ENCODE assay signal across 8 cellular contexts in genomic region chr9:95505676-95506437, GRCh38. TPM values are rescaled to one million over a fixed set of nuclear protein-coding genes. Genes with fewer than 3 reads are reported as not detected.
DNase-seq lines count a peak whose midpoint lies in the region; ATAC-seq and TF ChIP-seq lines count a peak whose summit lies in the region.

No MANE protein-coding gene starts in this region.

- no peak for TF ChIP-seq POLR2A in testis (IDR thresholded peaks at IDR 0.05)

- H3K27me3 ChIP-seq in endocrine pancreas (ENCODE audit: control insufficient read depth, insufficient read depth, low read length), result no peaks in the 10 kb centered on the region
- H3K27me3 ChIP-seq in mesendoderm (ENCODE audit: insufficient read depth, low read length, poor library complexity), result no peaks in the 10 kb centered on the region
- no peaks in the 10 kb centered on the region for H3K27me3 ChIP-seq in testis

- H2AK5ac ChIP-seq in mesendoderm (ENCODE audit: low read length), result no peak overlapping the region

- no peaks in the 10 kb centered on the region for H3K36me3 ChIP-seq in endocrine pancreas (ENCODE audit: control insufficient read depth, insufficient read depth, low read length)
- H3K36me3 ChIP-seq in mesendoderm (ENCODE audit: control insufficient read depth, insufficient read depth, low read length), result no peaks in the 10 kb centered on the region
- no peaks in the 10 kb centered on the region for H3K36me3 ChIP-seq in testis (ENCODE audit: low read depth, missing control alignments)

- peak overlapping the region; percentile 73 for H2BK5ac ChIP-seq in mesendoderm (ENCODE audit: low read length)

- H3K9ac ChIP-seq in endocrine pancreas (ENCODE audit: control insufficient read depth, insufficient read depth, low read length) (peak overlapping the region; percentile 58), mesendoderm (ENCODE audit: low read length) (peak overlapping the region; percentile 93)

- H3K9me3 ChIP-seq in endocrine pancreas (ENCODE audit: control insufficient read depth, low read length) (no peaks in the 10 kb centered on the region), testis (no peaks in the 10 kb centered on the region)

- H3K4me2 ChIP-seq in mesendoderm (ENCODE audit: low read length), result peak overlapping the region; percentile 81

- peak; percentile 77 for DNase-seq in AG20443 (ENCODE audit: low spot score)
- DNase-seq in Kasumi-1 (lab: John Stamatoyannopoulos, UW), result peak; percentile 33 to 40
- DNase-seq in mesendoderm, result peak; percentile 78
- peak; percentile 78 for DNase-seq in testis
- no peak for DNase-seq in occipital lobe (lab: John Stamatoyannopoulos, UW)

- H3K56ac ChIP-seq in mesendoderm (ENCODE audit: low read length), result peak overlapping the region; percentile 96

- ATAC-seq in GM18867 (IDR thresholded peaks at IDR 0.05; ENCODE audit: unreplicated experiment), result peak; percentile 26

- intact Hi-C loops in testis (cut with DNase I; ENCODE audit: low total_unique reads), result no loop called here

- no CpG with 5 or more reads among the region's 84 CpGs for WGBS in mesendoderm (ENCODE audit: extremely low coverage, insufficient coverage, low lambda C conversion rate)
- WGBS in testis, 2 donors, result 1 to 2% methylated on average over 29 to 71 of the region's 84 CpGs

- H3K79me1 ChIP-seq in mesendoderm (ENCODE audit: low read length), result peaks cover 17% of the 10 kb centered on the region

- peak overlapping the region; percentile 96 for H3K18ac ChIP-seq in mesendoderm (ENCODE audit: low read length)

- H2BK120ac ChIP-seq in mesendoderm (ENCODE audit: low read depth, low read length), result peak overlapping the region; percentile 19

- no peak overlapping the region for H4K5ac ChIP-seq in mesendoderm (ENCODE audit: low read length)

- H3K27ac ChIP-seq in mesendoderm (ENCODE audit: low read depth, low read length) (peak overlapping the region; percentile 94), testis (peak overlapping the region; percentile 95 to 96)

- TF ChIP-seq CTCF in WI38 (IDR thresholded peaks at IDR 0.05; ENCODE audit: low read depth, low read length) (no peak), testis (IDR thresholded peaks at IDR 0.05) (no peak)

- H3K4me3 ChIP-seq in WI38 (ENCODE audit: low read depth, low read length) (peak overlapping the region; percentile 72), endocrine pancreas (ENCODE audit: control insufficient read depth, insufficient read depth, low read length) (peak overlapping the region; percentile 66), mesendoderm (ENCODE audit: low read length) (peak overlapping the region; percentile 79), testis (peak overlapping the region; percentile 87 to 94)

- H3K4me1 ChIP-seq in endocrine pancreas (ENCODE audit: control insufficient read depth, insufficient read depth, low read length) (peaks cover 3% of the 10 kb centered on the region), mesendoderm (ENCODE audit: control insufficient read depth, low read depth, low read length) (peaks cover 6% of the 10 kb centered on the region), testis (peaks cover 3% of the 10 kb centered on the region)

- no peak overlapping the region for H2BK15ac ChIP-seq in mesendoderm (replicated peaks; ENCODE audit: low read depth)

- H3K4ac ChIP-seq in mesendoderm (ENCODE audit: low read depth, low read length), result peak overlapping the region; percentile 96

- no peak overlapping the region for H3K23ac ChIP-seq in mesendoderm (ENCODE audit: low read length)

- H3K79me2 ChIP-seq in mesendoderm (ENCODE audit: control insufficient read depth, insufficient read depth, low read length), result peaks cover 30% of the 10 kb centered on the region

- H4K8ac ChIP-seq in mesendoderm (ENCODE audit: low read depth, low read length), result peak overlapping the region; percentile 13

RNA-seq across cellular contexts. Expression of gene PTCH1, which starts 10.9 kb away (rescaled TPM):
- 11.7 TPM for polyA plus RNA-seq in mesendoderm (2013, experiment 1 of 2)
- polyA plus RNA-seq in mesendoderm (2013, experiment 2 of 2), result 11.3 TPM
- total RNA-seq in testis, result 100 to 1,000 TPM in 1 of 2 donors, 10 to 100 TPM in 1; 93.5 to 127 TPM
- 51.1 TPM for polyA plus RNA-seq in testis (ENCODE audit: insufficient read depth, low read depth, low replicate concordance)
- total RNA-seq in occipital lobe, result 8.3 TPM

Comparison
In these comparisons a context has a peak if more than half of its experiments do, and no peak if none do; other contexts are left out.
1. RNA of gene PTCH1, which starts 10.9 kb away (total RNA-seq): 93.5 to 127 TPM in testis; 8.3 TPM in occipital lobe (single experiment); every median in the first group is over 10 times any median in the second.
2. Peak in every context shown above with its lines, with median percentiles within 50 percentile points of each other: H3K4me3 ChIP-seq.